In the genomic region with DNA sequence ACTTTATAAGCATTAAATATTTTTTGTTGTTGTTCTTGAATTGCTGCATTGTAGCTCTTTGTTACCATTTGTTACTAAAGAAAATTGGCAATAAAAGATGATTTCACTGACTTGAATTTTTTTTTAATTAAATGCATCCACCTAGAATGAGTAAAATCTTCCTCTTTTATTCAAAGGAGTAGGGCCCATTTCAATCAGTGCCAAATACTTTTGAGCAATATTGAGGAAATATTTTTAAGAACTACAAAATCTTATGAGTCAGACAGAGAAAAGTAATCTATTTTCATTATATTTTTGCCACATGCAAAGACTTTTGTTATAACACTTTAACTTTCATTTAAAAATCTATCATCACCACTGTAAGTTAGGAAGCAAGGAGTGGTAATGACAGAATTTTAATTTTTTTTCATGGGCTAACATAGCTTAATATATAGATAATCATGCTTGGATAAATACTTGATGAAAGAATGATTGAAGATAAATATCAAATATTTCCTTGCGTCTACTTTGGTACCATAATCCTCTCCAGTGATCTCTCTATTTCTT, we compare ENCODE assay signal across 21 cellular contexts.
DNase-seq lines count a peak whose midpoint lies in the region; ATAC-seq and TF ChIP-seq lines count a peak whose summit lies in the region.
"Had no signal": no experiment of that assay in that cellular context is flagged by ENCODE, and none has a peak within 500 bp of the region (broad histone marks: within the 10 kb centered on the region; RNA-seq: fewer than 3 reads in every experiment).

No MANE protein-coding gene starts in this region.

- DNase-seq in GM03348 (ENCODE audit: low spot score) (peak; percentile 21), fibroblast of peridontal ligament (ENCODE audit: extremely low read depth) (peak; percentile 60), NCI-H2227 (lab: John Stamatoyannopoulos, UW; ENCODE audit: unreplicated experiment) (no peak), NCI-H146 treated with DMSO at 0.1 percent for 48 hours (lab: John Stamatoyannopoulos, UW; ENCODE audit: unreplicated experiment) (no peak), activated T-cell treated with anti-CD3 and anti-CD28 coated beads for 4 hours (no peak)
- DNase-seq: activated CD4-positive, alpha-beta T cell treated with anti-CD3 and anti-CD28 coated beads, Interleukin-2, amount 50 U/mL, for 4 hours; activated CD8-positive, alpha-beta memory T cell treated with anti-CD3 and anti-CD28 coated beads, Interleukin-2, amount 50 U/mL, for 4 hours; activated effector memory CD4-positive, alpha-beta T cell treated with Interleukin-2 at 50 U/mL for 16 hours; BE2C; COR-L47; islet precursor cell; NCI-H1105; NCI-H2081; NCI-H446 treated with DMSO at 0.1 percent for 48 hours; NK-92 treated with Interleukin-12 subunit alpha and Interleukin-12 subunit beta, amount 100 ng/mL, for 24 hours; stimulated activated CD4-positive, alpha-beta T cell treated with anti-CD3 and anti-CD28 coated beads, Interleukin-2, amount 100 ng/mL, for 24 hours; WERI-Rb-1 had no signal

- ATAC-seq in SK-N-SH treated with all-trans-retinoic acid at 6 μM for 48 hours (peak; percentile 18; the same call in 1 of the 3 replicates), GM19467 (IDR thresholded peaks at IDR 0.05; ENCODE audit: unreplicated experiment) (no peak)
- ATAC-seq: gastroesophageal sphincter; stimulated activated memory B cell treated with anti-CD40 and anti-IgM and Interleukin-4, amounts not matched to agents 10 μg/mL and 1 μg/mL and 100 μg/mL, for 72 hours had no signal

TF ChIP-seq in SK-N-SH treated with all-trans-retinoic acid at 6 μM for 48 hours, 23 proteins besides CTCF, POLR2A, EP300 and RAD21:
- TF ChIP-seq ZFP3 (CRISPR knock-in tag; IDR thresholded peaks at IDR 0.05) (no peak), TOX (CRISPR knock-in tag; IDR thresholded peaks at IDR 0.05; ENCODE audit: borderline replicate concordance) (no peak), GLIS3 (CRISPR knock-in tag; IDR thresholded peaks at IDR 0.05) (no peak), ZNF8 (CRISPR knock-in tag; IDR thresholded peaks at IDR 0.05) (no peak), CSDC2 (CRISPR knock-in tag; IDR thresholded peaks at IDR 0.05) (no peak), ISL1 (CRISPR knock-in tag; IDR thresholded peaks at IDR 0.05) (no peak), RARB (CRISPR knock-in tag; IDR thresholded peaks at IDR 0.05) (no peak), PATZ1 (CRISPR knock-in tag; IDR thresholded peaks at IDR 0.05; ENCODE audit: borderline replicate concordance) (no peak), SNAI2 (CRISPR knock-in tag; IDR thresholded peaks at IDR 0.05) (no peak), PPARA (CRISPR knock-in tag; IDR thresholded peaks at IDR 0.05; ENCODE audit: borderline replicate concordance) (no peak), ZNF70 (CRISPR knock-in tag; IDR thresholded peaks at IDR 0.05) (no peak)
- TF ChIP-seq, protein P1, sequence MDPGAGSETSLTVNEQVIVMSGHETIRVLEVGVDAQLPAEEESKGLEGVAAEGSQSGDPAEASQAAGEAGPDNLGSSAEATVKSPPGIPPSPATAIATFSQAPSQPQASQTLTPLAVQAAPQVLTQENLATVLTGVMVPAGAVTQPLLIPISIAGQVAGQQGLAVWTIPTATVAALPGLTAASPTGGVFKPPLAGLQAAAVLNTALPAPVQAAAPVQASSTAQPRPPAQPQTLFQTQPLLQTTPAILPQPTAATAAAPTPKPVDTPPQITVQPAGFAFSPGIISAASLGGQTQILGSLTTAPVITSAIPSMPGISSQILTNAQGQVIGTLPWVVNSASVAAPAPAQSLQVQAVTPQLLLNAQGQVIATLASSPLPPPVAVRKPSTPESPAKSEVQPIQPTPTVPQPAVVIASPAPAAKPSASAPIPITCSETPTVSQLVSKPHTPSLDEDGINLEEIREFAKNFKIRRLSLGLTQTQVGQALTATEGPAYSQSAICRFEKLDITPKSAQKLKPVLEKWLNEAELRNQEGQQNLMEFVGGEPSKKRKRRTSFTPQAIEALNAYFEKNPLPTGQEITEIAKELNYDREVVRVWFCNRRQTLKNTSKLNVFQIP (CRISPR knock-in tag; IDR thresholded peaks at IDR 0.05; ENCODE audit: borderline replicate concordance, low read depth), result no peak
- TF ChIP-seq, protein P2, sequence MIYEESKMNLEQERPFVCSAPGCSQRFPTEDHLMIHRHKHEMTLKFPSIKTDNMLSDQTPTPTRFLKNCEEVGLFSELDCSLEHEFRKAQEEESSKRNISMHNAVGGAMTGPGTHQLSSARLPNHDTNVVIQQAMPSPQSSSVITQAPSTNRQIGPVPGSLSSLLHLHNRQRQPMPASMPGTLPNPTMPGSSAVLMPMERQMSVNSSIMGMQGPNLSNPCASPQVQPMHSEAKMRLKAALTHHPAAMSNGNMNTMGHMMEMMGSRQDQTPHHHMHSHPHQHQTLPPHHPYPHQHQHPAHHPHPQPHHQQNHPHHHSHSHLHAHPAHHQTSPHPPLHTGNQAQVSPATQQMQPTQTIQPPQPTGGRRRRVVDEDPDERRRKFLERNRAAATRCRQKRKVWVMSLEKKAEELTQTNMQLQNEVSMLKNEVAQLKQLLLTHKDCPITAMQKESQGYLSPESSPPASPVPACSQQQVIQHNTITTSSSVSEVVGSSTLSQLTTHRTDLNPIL (CRISPR knock-in tag; IDR thresholded peaks at IDR 0.05; ENCODE audit: low read depth), result no peak
- TF ChIP-seq, protein P3, sequence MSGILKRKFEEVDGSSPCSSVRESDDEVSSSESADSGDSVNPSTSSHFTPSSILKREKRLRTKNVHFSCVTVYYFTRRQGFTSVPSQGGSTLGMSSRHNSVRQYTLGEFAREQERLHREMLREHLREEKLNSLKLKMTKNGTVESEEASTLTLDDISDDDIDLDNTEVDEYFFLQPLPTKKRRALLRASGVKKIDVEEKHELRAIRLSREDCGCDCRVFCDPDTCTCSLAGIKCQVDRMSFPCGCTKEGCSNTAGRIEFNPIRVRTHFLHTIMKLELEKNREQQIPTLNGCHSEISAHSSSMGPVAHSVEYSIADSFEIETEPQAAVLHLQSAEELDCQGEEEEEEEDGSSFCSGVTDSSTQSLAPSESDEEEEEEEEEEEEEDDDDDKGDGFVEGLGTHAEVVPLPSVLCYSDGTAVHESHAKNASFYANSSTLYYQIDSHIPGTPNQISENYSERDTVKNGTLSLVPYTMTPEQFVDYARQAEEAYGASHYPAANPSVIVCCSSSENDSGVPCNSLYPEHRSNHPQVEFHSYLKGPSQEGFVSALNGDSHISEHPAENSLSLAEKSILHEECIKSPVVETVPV (CRISPR knock-in tag; IDR thresholded peaks at IDR 0.05), result no peak
TF ChIP-seq in SK-N-SH treated with all-trans-retinoic acid at 6 μM for 48 hours: peak in this region for 0.

Comparison
In these comparisons a context has a peak if more than half of its experiments do, and no peak if none do; other contexts are left out.
1. DNase-seq: peak in GM03348 (single experiment) and fibroblast of peridontal ligament (single experiment); none in NCI-H2227 (single experiment), NCI-H146 treated with DMSO at 0.1 percent for 48 hours (single experiment) and activated T-cell treated with anti-CD3 and anti-CD28 coated beads for 4 hours (single experiment).